14 cellular contexts compared by ENCODE assay signal in the genomic region with DNA sequence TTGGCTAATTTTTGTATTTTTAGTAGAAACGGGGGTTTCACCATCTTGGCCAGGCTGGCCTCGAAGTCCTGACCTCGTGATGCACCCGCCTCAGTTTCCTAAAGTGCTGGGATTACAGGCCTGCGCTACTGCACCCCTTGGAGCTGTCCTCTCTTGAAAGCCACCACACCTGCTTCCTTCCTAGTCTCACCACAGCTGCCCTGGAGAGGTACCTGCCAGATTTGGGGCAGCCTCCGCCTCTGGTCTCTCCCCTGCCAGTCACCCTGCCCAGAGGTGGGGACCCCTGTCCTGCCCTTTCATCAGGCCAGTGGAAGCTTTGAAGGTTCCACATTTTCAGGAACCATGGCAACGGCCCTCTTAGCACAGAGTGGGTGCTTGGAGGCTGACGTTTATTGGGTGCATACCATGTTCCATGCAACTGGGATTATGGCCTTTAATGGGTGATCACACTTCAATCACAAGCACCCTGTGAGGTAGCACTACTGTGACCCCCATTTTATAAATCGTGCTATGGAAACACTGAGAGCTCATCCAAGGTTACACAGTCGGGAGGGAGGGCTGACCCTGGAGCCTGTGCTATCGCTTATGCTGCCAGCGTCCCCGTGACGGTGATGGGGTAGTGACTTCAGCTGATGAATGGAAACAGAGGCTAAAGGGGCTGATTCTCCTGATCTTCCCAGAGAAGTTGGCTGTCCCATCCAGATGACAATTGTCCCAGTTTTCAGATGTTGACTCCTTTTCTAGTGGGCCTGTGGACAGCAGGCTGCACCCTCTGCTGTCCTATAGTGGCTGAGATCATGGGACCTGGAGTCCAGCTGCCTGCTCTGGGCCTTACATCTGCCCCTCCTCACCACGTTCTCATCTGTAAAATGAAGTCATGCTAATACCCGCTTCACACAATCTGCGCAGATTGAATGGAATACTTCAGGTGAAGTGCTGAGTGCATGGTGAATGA. TPM values are rescaled to one million over a fixed set of nuclear protein-coding genes. Genes with fewer than 3 reads are reported as not detected.
A peak's percentile ranks its signal among the peaks of the same experiment; 100 is the strongest.
DNase-seq lines count a peak whose midpoint lies in the region; ATAC-seq, FAIRE-seq and TF ChIP-seq lines count a peak whose summit lies in the region.
"Had no signal": no experiment of that assay in that cellular context is flagged by ENCODE, and none has a peak within 500 bp of the region (broad histone marks: within the 10 kb centered on the region; RNA-seq: fewer than 3 reads in every experiment).

No MANE protein-coding gene starts in this region.

- H3K27me3 ChIP-seq in H1 (replicated peaks in 1 of 4; ENCODE audit: control insufficient read depth in 3 of 4, extremely low read depth in 1 of 4, insufficient read depth in 3 of 4, low read length in 3 of 4) (peaks cover 0 to 8% (median 4%) of the 10 kb centered on the region in 4 experiments; a peak in 3 of 7 replicates), spleen (replicated peaks in 1 of 7) (peaks cover 0 to 59% (median 14%) of the 10 kb centered on the region in 7 donors)

- no peak overlapping the region for H4K8ac ChIP-seq in H1 (ENCODE audit: extremely low read depth, insufficient read depth, low read length)

- no peak overlapping the region for H3K4me2 ChIP-seq in H1 (ENCODE audit: insufficient read depth in 1 of 2, low read depth in 2 of 2, low read length in 2 of 2)

- H2BK120ac ChIP-seq in H1 (replicated peaks; ENCODE audit: low read depth, low read length) = peak overlapping the region; percentile 24

- no peak overlapping the region for H3K23ac ChIP-seq in H1 (ENCODE audit: insufficient read length)

- H3K4me3 Mint-ChIP-seq in WTC11 (peak overlapping the region; percentile 27), mesothelial cell of epicardium (peak overlapping the region; percentile 48)
- H3K4me3 Mint-ChIP-seq: CD8-positive, alpha-beta T cell had no signal

- CTCF ChIA-PET in WTC11 (lab: Charles Lee) (interaction anchor here (0.7 to 2.8 kb wide), 24 partner anchors 10 to 661 kb away, joined by 3 to 23 read pairs (median 5); a partner anchor contains a TSS), H1 (lab: Charles Lee; ENCODE audit: partially characterized antibody) (interaction anchor here (0.6 to 5.1 kb wide), 40 partner anchors 8 to 1742 kb away, joined by 3 to 27 read pairs (median 4); a partner anchor contains a TSS)

- no peak overlapping the region for H3K56ac ChIP-seq in H1 (replicated peaks; ENCODE audit: insufficient read length, low read depth, low read length)

- H4K91ac ChIP-seq in H1 (replicated peaks; ENCODE audit: insufficient read length, low read length) = peak overlapping the region; percentile 44

- no peaks in the 10 kb centered on the region for H3K36me3 ChIP-seq in H1 (ENCODE audit: control insufficient read depth in 2 of 4, insufficient read depth in 4 of 4, low read length in 3 of 4)
- no peaks in the 10 kb centered on the region for H3K36me3 ChIP-seq in spleen

- TF ChIP-seq CTCF in WTC11 (IDR thresholded peaks at IDR 0.05) = no peak
- no peak for TF ChIP-seq CTCF in H1 (IDR thresholded peaks at IDR 0.05; ENCODE audit: control extremely low read depth in 1 of 3, insufficient read depth in 1 of 3, low read depth in 1 of 3, low read length in 3 of 3)
- TF ChIP-seq CTCF in mesothelial cell of epicardium (IDR thresholded peaks at IDR 0.05; ENCODE audit: unreplicated experiment) = no peak
- TF ChIP-seq CTCF in spleen (IDR thresholded peaks at IDR 0.05 in 8 of 11, conservative IDR thresholded peaks at IDR 0.05 in 3 of 11) = no peak

- intact Hi-C loops in spleen (cut with DNase I; ENCODE audit: low total_unique reads) = no loop called here

- no peak for FAIRE-seq in H1 (lab: Jason Lieb, UNC)
- FAIRE-seq: H54 had no signal

- H3K27me3 Mint-ChIP-seq in WTC11 (ENCODE audit: low read depth) (peaks cover 16% of the 10 kb centered on the region), mesothelial cell of epicardium (ENCODE audit: low read depth) (no peaks in the 10 kb centered on the region)

- WGBS in H1 (ENCODE audit: extremely low coverage in 1 of 2, insufficient coverage in 1 of 2, insufficient read length in 1 of 2, insufficient replicate concordance in 2 of 2, low coverage in 1 of 2, low lambda C conversion rate in 2 of 2, missing lambda C conversion rate in 1 of 2), 2 experiments = 86% methylated on average over 16 of the region's 17 CpGs; no CpG with 5 or more reads in 1 of the 2 experiments
- WGBS in spleen, 5 donors = 79 to 85% (median 80%) methylated on average over 12 to 17 of the region's 17 CpGs

- no peak overlapping the region for H4K5ac ChIP-seq in H1 (ENCODE audit: insufficient read length, low read depth, low read length)

- no peaks in the 10 kb centered on the region; the same call in 1 of the 2 replicates for H3K23me2 ChIP-seq in H1 (ENCODE audit: low read depth, low read length)

- H3K27ac Mint-ChIP-seq in WTC11 = no peak overlapping the region
- no peak overlapping the region for H3K27ac Mint-ChIP-seq in mesothelial cell of epicardium
- H3K27ac Mint-ChIP-seq: CD8-positive, alpha-beta T cell had no signal

- no peaks in the 10 kb centered on the region for H3K9me3 ChIP-seq in H1 (ENCODE audit: insufficient read depth in 2 of 2, low read depth in 1 of 2, low read length in 1 of 2)
- H3K9me3 ChIP-seq in spleen = no peaks in the 10 kb centered on the region

- no peaks in the 10 kb centered on the region for H4K20me1 ChIP-seq in H1 (replicated peaks in 1 of 2; ENCODE audit: control insufficient read depth in 1 of 2, insufficient read depth in 2 of 2, low read length in 2 of 2)

- no peaks in the 10 kb centered on the region for H3K79me2 ChIP-seq in H1 (ENCODE audit: control insufficient read depth in 1 of 2, insufficient read depth in 2 of 2, low read length in 2 of 2)

- H3K4ac ChIP-seq in H1 (replicated peaks; ENCODE audit: insufficient read length, low read depth, low read length) = no peak overlapping the region

- no peak overlapping the region for H2AK5ac ChIP-seq in H1 (ENCODE audit: low read depth, low read length)

- H3K9ac ChIP-seq in H1 (replicated peaks in 1 of 4; ENCODE audit: extremely low read depth in 1 of 4, low read depth in 3 of 4, low read length in 3 of 4) = no peak overlapping the region

- no peak overlapping the region for H3K18ac ChIP-seq in H1 (ENCODE audit: extremely low read depth, low read length)

- 0 out of 2 replicates have a peak overlapping the region, but pooled peaks have one; percentile 10 for H2BK15ac ChIP-seq in H1 (ENCODE audit: low read length)

- H3K27ac ChIP-seq in H1 (ENCODE audit: low read depth, low read length) = no peak overlapping the region
- no peak overlapping the region for H3K27ac ChIP-seq in spleen

- peak overlapping the region; percentile 16; the same call in 1 of the 2 replicates for H2BK5ac ChIP-seq in H1 (ENCODE audit: low read depth, low read length)

- no peak for DNase-seq in WTC11 (ENCODE audit: low spot score)
- no peak for DNase-seq in H1 (ENCODE audit: low read depth in 1 of 2, low spot score in 2 of 2)
- no peak for DNase-seq in mesothelial cell of epicardium (ENCODE audit: low spot score in 2 of 2, unreplicated experiment in 2 of 2)
- peak; percentile 42 for DNase-seq in spleen
- no peak for DNase-seq in NCI-H146 (lab: John Stamatoyannopoulos, UW)
- DNase-seq in NCI-H82 treated with DMSO at 0.1 percent for 48 hours (lab: John Stamatoyannopoulos, UW; ENCODE audit: unreplicated experiment) = no peak
- no peak for DNase-seq in SKM-1 (lab: John Stamatoyannopoulos, UW; ENCODE audit: unreplicated experiment)
- DNase-seq in hepatic stellate cell (ENCODE audit: low spot score) = no peak
- DNase-seq: CD8-positive, alpha-beta T cell; KG1; NCI-H1694; NCI-H446; NCI-H748 treated with DMSO at 0.1 percent for 48 hours had no signal

- no peak for ATAC-seq in WTC11
- ATAC-seq: CD8-positive, alpha-beta T cell had no signal

- no peaks in the 10 kb centered on the region for H3K36me3 Mint-ChIP-seq in WTC11
- H3K36me3 Mint-ChIP-seq in mesothelial cell of epicardium = no peaks in the 10 kb centered on the region
- H3K36me3 Mint-ChIP-seq: CD8-positive, alpha-beta T cell had no signal

- H3K9me3 Mint-ChIP-seq in WTC11 (no peaks in the 10 kb centered on the region), mesothelial cell of epicardium (no peaks in the 10 kb centered on the region)
- H3K9me3 Mint-ChIP-seq: CD8-positive, alpha-beta T cell had no signal

- no peak for TF ChIP-seq EP300 in H1 (IDR thresholded peaks at IDR 0.05; ENCODE audit: borderline replicate concordance in 1 of 2, low read depth in 2 of 2, low read length in 2 of 2)

- TF ChIP-seq POLR2A in H1 (IDR thresholded peaks at IDR 0.05; ENCODE audit: control extremely low read depth in 1 of 2, low read depth in 2 of 2, low read length in 2 of 2) (no peak), spleen (IDR thresholded peaks at IDR 0.05) (no peak)

- H2AFZ ChIP-seq in H1 (ENCODE audit: low read length) = no peak overlapping the region

- H3K4me1 Mint-ChIP-seq in WTC11 (peaks cover 34% of the 10 kb centered on the region), mesothelial cell of epicardium (peaks cover 37% of the 10 kb centered on the region)

- H3K4me1 ChIP-seq in H1 (replicated peaks in 1 of 4; ENCODE audit: control insufficient read depth in 3 of 4, insufficient read depth in 4 of 4, low read length in 3 of 4) = peaks cover 0 to 6% (median 2%) of the 10 kb centered on the region in 4 experiments; a peak in 2 of 7 replicates
- peaks cover 0 to 10% (median 6%) of the 10 kb centered on the region in 6 donors for H3K4me1 ChIP-seq in spleen

- no peaks in the 10 kb centered on the region for H3K79me1 ChIP-seq in H1 (ENCODE audit: low read depth, low read length)

- peak overlapping the region; percentile 50; the same call in 1 of the 2 replicates for H2BK12ac ChIP-seq in H1 (ENCODE audit: low read depth, low read length)

- POLR2A ChIA-PET in WTC11 (lab: Charles Lee) (interaction anchor here (0.5 to 1.0 kb wide), 2 partner anchors 9 to 31 kb away, joined by 3 read pairs; no protein-coding TSS in a partner anchor), H1 (lab: Charles Lee; ENCODE audit: partially characterized antibody) (interaction anchor here (1.1 to 2.4 kb wide), 4 partner anchors 10 to 29 kb away, joined by 3 to 8 read pairs (median 4); a partner anchor contains a TSS)

- TF ChIP-seq RAD21 in H1 (IDR thresholded peaks at IDR 0.05 in 1 of 2, conservative IDR thresholded peaks at IDR 0.05 in 1 of 2; ENCODE audit: low read depth in 2 of 2, low read length in 2 of 2) = no peak

- H3K14ac ChIP-seq in H1 (ENCODE audit: insufficient read length) = no peak overlapping the region

- H3K4me3 ChIP-seq in H1 (ENCODE audit: extremely low read depth in 1 of 4, insufficient read depth in 2 of 4, low read depth in 3 of 4, low read length in 4 of 4) (no peak overlapping the region), spleen (no peak overlapping the region)

- H2BK20ac ChIP-seq in H1 (ENCODE audit: low read length) = peak overlapping the region; percentile 66; the same call in 1 of the 2 replicates

RNA-seq across cellular contexts. Expression of a gene that starts 11.5 kb away (rescaled TPM):
- 88.6 to 95.0 TPM (median 90.4 TPM) in 3 replicates for total RNA-seq in WTC11 (2021)
- 81.2 and 81.6 TPM in 2 replicates for total RNA-seq in H1 (2021; fragmentation: NEBNext Ultra II Directional; extraction: Animal tissue kit (Norgen Biotek cat#: 25700))
- polyA plus RNA-seq in H1 (2011; rRNA removed) = 50.2 and 50.3 TPM in 2 replicates
- 69.6 TPM for polyA plus RNA-seq in H1 (2011; cell fraction: cytosol; rRNA removed)
- 128 TPM for polyA plus RNA-seq in H1 (2011; cell fraction: nucleus; rRNA removed)
- 53.5 to 65.1 TPM (median 58.9 TPM) in 4 replicates for polyA plus RNA-seq in H1 (2012, experiment 1 of 2)
- polyA plus RNA-seq in H1 (2012, experiment 2 of 2) = 15.2 TPM
- polyA plus RNA-seq in H1 (2013, experiment 1 of 2) = 55.3 TPM
- 59.0 TPM for polyA plus RNA-seq in H1 (2013, experiment 2 of 2)
- 126 and 168 TPM in 2 replicates for polyA minus RNA-seq in H1 (2011; rRNA and poly(A)+ RNA removed)
- 103 TPM for polyA minus RNA-seq in H1 (2011; cell fraction: cytosol; rRNA and poly(A)+ RNA removed)
- polyA minus RNA-seq in H1 (2011; cell fraction: nucleus; rRNA and poly(A)+ RNA removed) = 190 TPM
- total RNA-seq in mesothelial cell of epicardium = 78.0 to 88.3 TPM (median 83.2 TPM) in 3 replicates
- total RNA-seq in spleen = 1 to 10 TPM in 3 of 7 donors, under 1 TPM in 4; 0.33 to 1.8 (median 0.94) TPM
- under 1 TPM; 0.24 to 0.99 (median 0.35) TPM for polyA plus RNA-seq in spleen

Comparison
In these comparisons a context has a peak if more than half of its experiments do, and no peak if none do; other contexts are left out.
1. RNA of a gene that starts 11.5 kb away (total RNA-seq): 88.6 to 95.0 TPM in WTC11, 78.0 to 88.3 TPM in mesothelial cell of epicardium and 81.2 to 81.6 TPM in H1; 0.33 to 1.8 TPM in spleen; every median in the first group is over 10 times any median in the second.